Comparison of ENCODE assay signal across 25 cellular contexts in genomic region chr22:20632518-20632917, GRCh38.
DNase-seq lines count a peak whose midpoint lies in the region; ATAC-seq, FAIRE-seq and TF ChIP-seq lines count a peak whose summit lies in the region.
"Had no signal": no experiment of that assay in that cellular context is flagged by ENCODE, and none has a peak within 500 bp of the region (broad histone marks: within the 10 kb centered on the region; RNA-seq: fewer than 3 reads in every experiment).

No MANE protein-coding gene starts in this region.

- no peak for TF ChIP-seq RAD21 in K562 (CRISPR knock-in tag; conservative IDR thresholded peaks at IDR 0.05 in 1 of 2, IDR thresholded peaks at IDR 0.05 in 1 of 2)

- H3K4me2 ChIP-seq in K562 (ENCODE audit: insufficient read depth, low read length), result no peak overlapping the region
- H3K4me2 ChIP-seq: A549; BLaER1 treated with 17β-estradiol and CSF1 and Interleukin-3, amounts not matched to agents 10 nM and 100 nM had no signal

- H3K4me3 Mint-ChIP-seq in nephron progenitor cell (no peak overlapping the region), mesothelial cell of epicardium (no peak overlapping the region)
- H3K4me3 Mint-ChIP-seq in stimulated activated effector memory CD8-positive, alpha-beta T cell treated with anti-CD3 and anti-CD28 coated beads, Interleukin-12 subunit alpha, Interleukin-12 subunit beta, amount 100 ng/mL, for 72 hours, result no peak overlapping the region
- H3K4me3 Mint-ChIP-seq: CD14-positive monocyte; CD4-positive, alpha-beta T cell; H9 had no signal

- in situ Hi-C loops in K562 (cut with MboI), result no loop called here

- TF ChIP-seq CTCF in K562 (IDR thresholded peaks at IDR 0.05 in 2 of 3, conservative IDR thresholded peaks at IDR 0.05 in 1 of 3; ENCODE audit: insufficient read depth in 2 of 3, low read depth in 1 of 3, low read length in 3 of 3), result 0 out of 6 replicates have a peak, but pooled peaks of 1 of the 3 experiments have one; percentile 2
- TF ChIP-seq CTCF in nephron progenitor cell (IDR thresholded peaks at IDR 0.05), result no peak
- TF ChIP-seq CTCF in body of pancreas (IDR thresholded peaks at IDR 0.05), result no peak
- no peak for TF ChIP-seq CTCF in mesothelial cell of epicardium (IDR thresholded peaks at IDR 0.05; ENCODE audit: unreplicated experiment)

- H3K4me1 Mint-ChIP-seq in nephron progenitor cell, result peaks cover 11% of the 10 kb centered on the region
- H3K4me1 Mint-ChIP-seq in stimulated activated effector memory CD8-positive, alpha-beta T cell treated with anti-CD3 and anti-CD28 coated beads, Interleukin-12 subunit alpha, Interleukin-12 subunit beta, amount 100 ng/mL, for 72 hours, result no peaks in the 10 kb centered on the region
- peaks cover 11% of the 10 kb centered on the region for H3K4me1 Mint-ChIP-seq in mesothelial cell of epicardium
- H3K4me1 Mint-ChIP-seq: CD14-positive monocyte; CD8-positive, alpha-beta memory T cell had no signal

- H3K4me3 ChIP-seq in K562, result no peak overlapping the region
- no peak overlapping the region for H3K4me3 ChIP-seq in body of pancreas
- H3K4me3 ChIP-seq: A549; BLaER1 treated with 17β-estradiol and CSF1 and Interleukin-3, amounts not matched to agents 10 nM and 100 nM; GM12878; GM23248 had no signal

- peaks cover 34% of the 10 kb centered on the region; the same call in 1 of the 2 replicates for H4K20me1 ChIP-seq in K562 (replicated peaks; ENCODE audit: control insufficient read depth, insufficient read depth, low read length)
- H4K20me1 ChIP-seq: BLaER1 treated with 17β-estradiol and CSF1 and Interleukin-3, amounts not matched to agents 10 nM and 100 nM had no signal

- H3K9ac ChIP-seq in K562 (ENCODE audit: insufficient read depth in 1 of 2, low read depth in 2 of 2, low read length in 2 of 2), result peak overlapping the region in 1 of 2 experiments; percentile 1; a peak in 1 of 4 replicates
- H3K9ac ChIP-seq: BLaER1 treated with 17β-estradiol and CSF1 and Interleukin-3, amounts not matched to agents 10 nM and 100 nM; GM23248 had no signal

- no TSS peak for BruUV-seq in K562 (replicated peaks; lab: Mats Ljungman, UMichigan)

- H3K27ac ChIP-seq in K562 (ENCODE audit: extremely low read depth, low read depth, low read length) (no peak overlapping the region), body of pancreas (no peak overlapping the region)
- H3K27ac ChIP-seq: A549; BLaER1 treated with 17β-estradiol and CSF1 and Interleukin-3, amounts not matched to agents 10 nM and 100 nM; GM23248 had no signal

- H3K4me1 ChIP-seq in K562 (replicated peaks in 1 of 2; ENCODE audit: control insufficient read depth in 2 of 2, insufficient read depth in 2 of 2, low read length in 2 of 2) (peaks cover 0 to 7% of the 10 kb centered on the region in 2 experiments; a peak in 2 of 5 replicates), body of pancreas (no peaks in the 10 kb centered on the region)
- H3K4me1 ChIP-seq: A549, BE2C had no signal

- CTCF ChIA-PET in K562 (lab: Yijun Ruan, JAX; ENCODE audit: low intra/inter-chr PET ratio), result no interaction called here

- no peaks in the 10 kb centered on the region for H3K36me3 ChIP-seq in K562 (ENCODE audit: control insufficient read depth, insufficient read depth, low read length)
- H3K36me3 ChIP-seq in body of pancreas (replicated peaks in 1 of 2; ENCODE audit: insufficient read depth in 1 of 2, low read depth in 2 of 2), result no peaks in the 10 kb centered on the region
- H3K36me3 ChIP-seq: BE2C; BLaER1 treated with 17β-estradiol and CSF1 and Interleukin-3, amounts not matched to agents 10 nM and 100 nM had no signal

- POLR2A ChIA-PET in K562 (lab: Yijun Ruan, JAX), result interaction anchor here (1.2 to 15.5 kb wide), 3 partner anchors 10 to 18 kb away, joined by 10 to 234 read pairs (median 41); no protein-coding TSS in a partner anchor

- no peaks in the 10 kb centered on the region for H3K9me3 Mint-ChIP-seq in nephron progenitor cell
- no peaks in the 10 kb centered on the region for H3K9me3 Mint-ChIP-seq in stimulated activated effector memory CD8-positive, alpha-beta T cell treated with anti-CD3 and anti-CD28 coated beads, Interleukin-12 subunit alpha, Interleukin-12 subunit beta, amount 100 ng/mL, for 72 hours
- no peaks in the 10 kb centered on the region for H3K9me3 Mint-ChIP-seq in mesothelial cell of epicardium
- H3K9me3 Mint-ChIP-seq: CD14-positive monocyte; CD4-positive, alpha-beta T cell; CD8-positive, alpha-beta memory T cell; H9 had no signal

- intact Hi-C loops in K562 (cut with micrococcal nuclease), result no loop called here
- intact Hi-C loops in body of pancreas (cut with DNase I), result no loop called here

- no peaks in the 10 kb centered on the region for H3K79me2 ChIP-seq in K562 (ENCODE audit: control insufficient read depth, insufficient read depth, low read length)

- no peaks in the 10 kb centered on the region for H3K9me3 ChIP-seq in K562 (replicated peaks; ENCODE audit: control insufficient read depth, insufficient read depth, low read depth, low read length)
- no peaks in the 10 kb centered on the region for H3K9me3 ChIP-seq in body of pancreas
- H3K9me3 ChIP-seq: A549; BE2C; BLaER1 treated with 17β-estradiol and CSF1 and Interleukin-3, amounts not matched to agents 10 nM and 100 nM had no signal

- H2AFZ ChIP-seq in K562 (ENCODE audit: low read depth, low read length), result no peak overlapping the region
- H2AFZ ChIP-seq: GM23248 had no signal

- no peaks in the 10 kb centered on the region for H3K36me3 Mint-ChIP-seq in nephron progenitor cell (ENCODE audit: low read depth)
- no peaks in the 10 kb centered on the region for H3K36me3 Mint-ChIP-seq in stimulated activated effector memory CD8-positive, alpha-beta T cell treated with anti-CD3 and anti-CD28 coated beads, Interleukin-12 subunit alpha, Interleukin-12 subunit beta, amount 100 ng/mL, for 72 hours
- H3K36me3 Mint-ChIP-seq in mesothelial cell of epicardium, result no peaks in the 10 kb centered on the region
- H3K36me3 Mint-ChIP-seq: CD14-positive monocyte; CD8-positive, alpha-beta memory T cell had no signal

- FAIRE-seq in K562 (lab: Jason Lieb, UNC), result no peak
- FAIRE-seq: A549, D721Med, GM12878, GM19239 had no signal

- DNase-seq in K562 (ENCODE audit: extremely low read depth in 1 of 4, low spot score in 3 of 4), result no peak
- no peak for DNase-seq in nephron progenitor cell
- DNase-seq in stimulated activated effector memory CD8-positive, alpha-beta T cell treated with anti-CD3 and anti-CD28 coated beads, Interleukin-12 subunit alpha, Interleukin-12 subunit beta, amount 100 ng/mL, for 72 hours (ENCODE audit: low spot score in 2 of 2), result no peak
- no peak for DNase-seq in body of pancreas
- no peak for DNase-seq in mesothelial cell of epicardium (ENCODE audit: low spot score in 2 of 2, unreplicated experiment in 2 of 2)
- DNase-seq in activated CD4-positive, alpha-beta T cell treated with anti-CD3 and anti-CD28 coated beads, Interleukin-2, amount 50 U/mL, for 1 hour, result no peak
- DNase-seq: 8988T; ACHN; AML-193; BE2C; CD4-positive, alpha-beta T cell; CD8-positive, alpha-beta memory T cell; DMS 273 treated with DMSO at 0.1 percent for 48 hours; DMS79; EL; GDM1; GM23248; H9 had no signal

- TF ChIP-seq EP300 in K562 (IDR thresholded peaks at IDR 0.05; ENCODE audit: low read length), result no peak

- no peak for TF ChIP-seq POLR2A in K562 (conservative IDR thresholded peaks at IDR 0.05)
- TF ChIP-seq POLR2A in body of pancreas (IDR thresholded peaks at IDR 0.05), result no peak

- peaks cover 23 to 69% of the 10 kb centered on the region in 2 experiments; a peak in 4 of 5 replicates for H3K27me3 ChIP-seq in K562 (ENCODE audit: control insufficient read depth in 2 of 2, insufficient read depth in 2 of 2, low read length in 2 of 2)
- H3K27me3 ChIP-seq in body of pancreas, result no peaks in the 10 kb centered on the region
- H3K27me3 ChIP-seq: BE2C; BLaER1 treated with 17β-estradiol and CSF1 and Interleukin-3, amounts not matched to agents 10 nM and 100 nM had no signal

- peaks cover 11% of the 10 kb centered on the region for H3K27me3 Mint-ChIP-seq in nephron progenitor cell (ENCODE audit: low read depth, poor library complexity)
- peaks cover 18% of the 10 kb centered on the region for H3K27me3 Mint-ChIP-seq in mesothelial cell of epicardium (ENCODE audit: low read depth)

- peak overlapping the region; percentile 72 for H3K27ac Mint-ChIP-seq in nephron progenitor cell
- peak overlapping the region; percentile 45 for H3K27ac Mint-ChIP-seq in stimulated activated effector memory CD8-positive, alpha-beta T cell treated with anti-CD3 and anti-CD28 coated beads, Interleukin-12 subunit alpha, Interleukin-12 subunit beta, amount 100 ng/mL, for 72 hours
- H3K27ac Mint-ChIP-seq in mesothelial cell of epicardium, result no peak overlapping the region
- H3K27ac Mint-ChIP-seq: CD14-positive monocyte; CD4-positive, alpha-beta T cell had no signal

- ATAC-seq in K562, result peak; percentile 6
- ATAC-seq in stimulated activated effector memory CD8-positive, alpha-beta T cell treated with anti-CD3 and anti-CD28 coated beads, Interleukin-12 subunit alpha, Interleukin-12 subunit beta, amount 100 ng/mL, for 72 hours, result no peak
- ATAC-seq in body of pancreas, result no peak
- ATAC-seq: A549, GM12878, HCT116 had no signal

- H3K9me1 ChIP-seq in K562 (ENCODE audit: control insufficient read depth, insufficient read depth, low read length), result no peaks in the 10 kb centered on the region

- WGBS in K562 (ENCODE audit: insufficient coverage, low coverage, missing lambda C conversion rate), result 3% methylated on average over 4 of the region's 4 CpGs
- WGBS in body of pancreas, 2 donors, result 65 to 70% methylated on average over 3 to 4 of the region's 4 CpGs

TF ChIP-seq in K562, 482 proteins besides CTCF, POLR2A, EP300 and RAD21 (continues in another document):
- TF ChIP-seq SAFB2 (IDR thresholded peaks at IDR 0.05; ENCODE audit: borderline replicate concordance, low read depth, low read length, severe bottlenecking) (no peak), KLF10 (CRISPR knock-in tag; IDR thresholded peaks at IDR 0.05) (no peak), SETDB1 (IDR thresholded peaks at IDR 0.05; ENCODE audit: low read length) (peak; percentile 63)
- TF ChIP-seq, protein P1, sequence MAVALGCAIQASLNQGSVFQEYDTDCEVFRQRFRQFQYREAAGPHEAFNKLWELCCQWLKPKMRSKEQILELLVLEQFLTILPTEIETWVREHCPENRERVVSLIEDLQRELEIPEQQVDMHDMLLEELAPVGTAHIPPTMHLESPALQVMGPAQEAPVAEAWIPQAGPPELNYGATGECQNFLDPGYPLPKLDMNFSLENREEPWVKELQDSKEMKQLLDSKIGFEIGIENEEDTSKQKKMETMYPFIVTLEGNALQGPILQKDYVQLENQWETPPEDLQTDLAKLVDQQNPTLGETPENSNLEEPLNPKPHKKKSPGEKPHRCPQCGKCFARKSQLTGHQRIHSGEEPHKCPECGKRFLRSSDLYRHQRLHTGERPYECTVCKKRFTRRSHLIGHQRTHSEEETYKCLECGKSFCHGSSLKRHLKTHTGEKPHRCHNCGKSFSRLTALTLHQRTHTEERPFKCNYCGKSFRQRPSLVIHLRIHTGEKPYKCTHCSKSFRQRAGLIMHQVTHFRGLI (CRISPR knock-in tag; IDR thresholded peaks at IDR 0.05), result no peak
